28 cellular contexts compared by ENCODE assay signal in the genomic region with DNA sequence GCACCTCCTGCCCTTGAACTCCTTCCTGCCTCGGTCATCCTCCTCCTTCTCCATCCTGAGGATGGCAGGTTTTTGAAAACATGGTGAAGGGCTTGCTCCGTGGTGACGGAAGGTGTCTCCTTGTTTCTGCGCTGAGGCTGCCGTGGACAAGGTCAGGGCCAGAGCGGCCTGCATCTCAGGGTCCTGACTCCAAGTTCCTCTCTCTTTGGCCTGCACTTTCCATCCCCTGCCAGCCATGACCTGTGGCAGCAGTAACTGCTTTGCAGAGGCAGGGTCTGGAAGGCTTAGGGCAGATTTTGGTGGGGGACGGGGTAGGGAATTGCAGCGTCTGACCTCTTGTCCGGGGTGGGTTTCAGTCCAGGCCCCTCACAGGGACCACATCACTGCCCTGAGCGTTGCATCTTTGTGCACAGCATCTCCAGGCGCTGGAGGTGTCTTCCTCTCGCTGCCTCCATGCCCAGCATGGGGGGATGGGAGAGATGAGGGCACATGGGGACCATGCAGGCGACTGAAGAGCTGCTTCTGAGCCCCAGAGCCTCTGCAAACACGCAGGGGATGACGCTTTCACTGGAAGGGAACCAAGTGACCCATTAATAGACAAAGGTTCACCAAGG.
"Had no signal": no experiment of that assay in that cellular context is flagged by ENCODE, and none has a peak within 500 bp of the region (broad histone marks: within the 10 kb centered on the region; RNA-seq: fewer than 3 reads in every experiment).

No MANE protein-coding gene starts in this region.

- H3K27ac Mint-ChIP-seq: activated CD4-positive, alpha-beta memory T cell treated with anti-CD3 and anti-CD28 coated beads, Interleukin-2, amount 10 ng/mL, durations not matched to agents 7 days and 5 days; activated CD8-positive, alpha-beta memory T cell treated with anti-CD3 and anti-CD28 coated beads, Interleukin-2, amount 10 ng/mL, durations not matched to agents 7 days and 5 days; activated naive CD4-positive, alpha-beta T cell treated with anti-CD3 and anti-CD28 coated beads, Interleukin-2, amount 10 ng/mL, durations not matched to agents 7 days and 5 days; activated naive CD8-positive, alpha-beta T cell; activated naive CD8-positive, alpha-beta T cell treated with anti-CD3 and anti-CD28 coated beads, Interleukin-2, amount 50 U/mL, for 24 hours had no signal

- H3K36me3 ChIP-seq: SJCRH30, WERI-Rb-1 had no signal

- H3K4me3 Mint-ChIP-seq: activated CD4-positive, alpha-beta memory T cell treated with anti-CD3 and anti-CD28 coated beads, Interleukin-2, amount 10 ng/mL, durations not matched to agents 7 days and 5 days; activated CD8-positive, alpha-beta memory T cell treated with anti-CD3 and anti-CD28 coated beads, Interleukin-2, amount 10 ng/mL, durations not matched to agents 7 days and 5 days; activated naive CD4-positive, alpha-beta T cell treated with anti-CD3 and anti-CD28 coated beads, Interleukin-2, amount 10 ng/mL, durations not matched to agents 7 days and 5 days; activated naive CD8-positive, alpha-beta T cell; activated naive CD8-positive, alpha-beta T cell treated with anti-CD3 and anti-CD28 coated beads, Interleukin-2, amount 50 U/mL, for 24 hours had no signal

- H3K36me3 Mint-ChIP-seq: activated CD8-positive, alpha-beta memory T cell treated with anti-CD3 and anti-CD28 coated beads, Interleukin-2, amount 10 ng/mL, durations not matched to agents 7 days and 5 days; activated naive CD4-positive, alpha-beta T cell treated with anti-CD3 and anti-CD28 coated beads, Interleukin-2, amount 10 ng/mL, durations not matched to agents 7 days and 5 days; activated naive CD8-positive, alpha-beta T cell; brain had no signal

- H3K4me1 Mint-ChIP-seq: activated CD4-positive, alpha-beta memory T cell treated with anti-CD3 and anti-CD28 coated beads, Interleukin-2, amount 10 ng/mL, durations not matched to agents 7 days and 5 days; activated CD8-positive, alpha-beta memory T cell treated with anti-CD3 and anti-CD28 coated beads, Interleukin-2, amount 10 ng/mL, durations not matched to agents 7 days and 5 days; activated naive CD4-positive, alpha-beta T cell treated with anti-CD3 and anti-CD28 coated beads, Interleukin-2, amount 10 ng/mL, durations not matched to agents 7 days and 5 days had no signal

- H3K27ac ChIP-seq: SJCRH30, SK-N-MC, WERI-Rb-1 had no signal

- H3K4me3 ChIP-seq: K562, SJCRH30, SK-N-MC had no signal

- DNase-seq: activated CD4-positive, alpha-beta memory T cell treated with anti-CD3 and anti-CD28 coated beads, Interleukin-2, amount 10 ng/mL, durations not matched to agents 7 days and 5 days; activated CD4-positive, alpha-beta T cell treated with anti-CD3 and anti-CD28 coated beads for 1 hour; activated CD4-positive, alpha-beta T cell treated with anti-CD3 and anti-CD28 coated beads for 48 hours; activated CD4-positive, CD25-positive, alpha-beta regulatory T cell; activated CD8-positive, alpha-beta memory T cell treated with anti-CD3 and anti-CD28 coated beads for 24 hours; activated CD8-positive, alpha-beta memory T cell treated with anti-CD3 and anti-CD28 coated beads, Interleukin-2, amount 10 ng/mL, durations not matched to agents 7 days and 5 days; activated CD8-positive, alpha-beta memory T cell treated with anti-CD3 and anti-CD28 coated beads, Interleukin-2, amount 50 U/mL, for 48 hours; activated effector memory CD4-positive, alpha-beta T cell treated with Interleukin-2 at 50 U/mL for 16 hours; activated naive CD4-positive, alpha-beta T cell treated with anti-CD3 and anti-CD28 coated beads, Interleukin-2, amount 10 ng/mL, durations not matched to agents 7 days and 5 days; activated naive CD8-positive, alpha-beta T cell treated with anti-CD3 and anti-CD28 coated beads, Interleukin-2, amount 50 U/mL, for 24 hours; activated T-cell treated with anti-CD3 and anti-CD28 coated beads, Interleukin-2, amount 50 U/mL, for 48 hours; anterior cingulate cortex; IMR-90; NCI-H1105 treated with DMSO at 0.1 percent for 48 hours; NCI-H1436; NCI-H1694 treated with DMSO at 0.1 percent for 48 hours; NCI-H2081 treated with DMSO at 0.1 percent for 48 hours; NCI-H345; NCI-H524 treated with DMSO at 0.1 percent for 48 hours; SHP77; SJCRH30; T1000; WERI-Rb-1 had no signal

- H3K4me1 ChIP-seq: SJCRH30 had no signal

- H3K9me3 Mint-ChIP-seq: activated CD4-positive, alpha-beta memory T cell treated with anti-CD3 and anti-CD28 coated beads, Interleukin-2, amount 10 ng/mL, durations not matched to agents 7 days and 5 days; activated naive CD4-positive, alpha-beta T cell treated with anti-CD3 and anti-CD28 coated beads, Interleukin-2, amount 10 ng/mL, durations not matched to agents 7 days and 5 days; activated naive CD8-positive, alpha-beta T cell treated with anti-CD3 and anti-CD28 coated beads, Interleukin-2, amount 50 U/mL, for 24 hours; brain had no signal

- ATAC-seq: activated CD8-positive, alpha-beta memory T cell treated with anti-CD3 and anti-CD28 coated beads, Interleukin-2, amount 10 ng/mL, durations not matched to agents 7 days and 5 days; activated naive CD8-positive, alpha-beta T cell treated with anti-CD3 and anti-CD28 coated beads, Interleukin-2, amount 50 U/mL, for 24 hours; K562; Panc1 had no signal

- H3K9me3 ChIP-seq: SJCRH30 had no signal
